16 cellular contexts compared by ENCODE assay signal in the genomic region with DNA sequence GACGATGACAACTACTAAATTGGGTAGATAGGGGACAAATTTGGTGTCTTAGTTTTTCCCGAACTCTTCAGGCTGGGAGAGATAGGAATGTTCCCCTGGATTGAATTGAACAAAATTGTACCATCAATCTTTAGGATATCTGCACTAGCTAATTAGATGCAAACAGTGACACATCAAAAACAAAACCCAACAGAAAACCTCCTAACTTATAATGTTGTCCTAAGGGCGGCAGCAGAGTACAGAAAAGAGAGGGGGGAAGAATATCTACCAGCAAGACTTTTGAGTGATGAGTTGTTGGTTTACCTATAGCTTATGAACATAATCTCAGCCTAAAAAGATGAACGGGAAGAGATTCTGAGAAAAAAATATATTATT.
DNase-seq lines count a peak whose midpoint lies in the region; ATAC-seq and TF ChIP-seq lines count a peak whose summit lies in the region.
"Had no signal": no experiment of that assay in that cellular context is flagged by ENCODE, and none has a peak within 500 bp of the region (broad histone marks: within the 10 kb centered on the region; RNA-seq: fewer than 3 reads in every experiment).

No MANE protein-coding gene starts in this region.

- intact Hi-C loops in prostate gland (cut with DNase I), result no loop called here

- POLR2A ChIA-PET in HEK293T (lab: Yijun Ruan, JAX), result no interaction called here

- no peak for TF ChIP-seq POLR2A in prostate gland (IDR thresholded peaks at IDR 0.05)

- H3K27ac ChIP-seq in foreskin keratinocyte (peak overlapping the region; percentile 74), prostate gland (no peak overlapping the region)
- H3K27ac ChIP-seq: SJCRH30, stomach had no signal

- ATAC-seq in foreskin keratinocyte (peak; percentile 54), GM19463 (IDR thresholded peaks at IDR 0.05; ENCODE audit: unreplicated experiment) (no peak)
- ATAC-seq: naive thymus-derived CD4-positive, alpha-beta T cell; right cardiac atrium had no signal

- CTCF ChIA-PET in HEK293T (lab: Yijun Ruan, JAX), result interaction anchor here (0.9 to 1.2 kb wide), 2 partner anchors 9 to 12 kb away, joined by 3 read pairs; no protein-coding TSS in a partner anchor

- peaks cover 22% of the 10 kb centered on the region for H3K4me1 ChIP-seq in foreskin keratinocyte
- H3K4me1 ChIP-seq in prostate gland (replicated peaks), result no peaks in the 10 kb centered on the region
- H3K4me1 ChIP-seq: SJCRH30, stomach had no signal

- TF ChIP-seq CTCF in AG09319 (IDR thresholded peaks at IDR 0.05; ENCODE audit: low read depth, low read length), result peak; percentile 7
- TF ChIP-seq CTCF in foreskin keratinocyte (conservative IDR thresholded peaks at IDR 0.05), result peak; percentile 69
- no peak for TF ChIP-seq CTCF in prostate gland (IDR thresholded peaks at IDR 0.05)

- no peaks in the 10 kb centered on the region for H3K27me3 ChIP-seq in foreskin keratinocyte
- no peaks in the 10 kb centered on the region for H3K27me3 ChIP-seq in prostate gland (replicated peaks; ENCODE audit: insufficient read depth)
- H3K27me3 ChIP-seq: SJCRH30 had no signal

- no peaks in the 10 kb centered on the region for H3K36me3 ChIP-seq in prostate gland
- H3K36me3 ChIP-seq: SJCRH30, stomach had no signal

- H3K4me3 ChIP-seq in prostate gland, result no peak overlapping the region
- H3K4me3 ChIP-seq: SJCRH30, stomach had no signal

- WGBS in prostate gland, result 73% methylated on average over 4 of the region's 4 CpGs

- no peaks in the 10 kb centered on the region for H3K9me3 ChIP-seq in prostate gland
- H3K9me3 ChIP-seq: SJCRH30 had no signal

- no peak for DNase-seq in AG09319 (ENCODE audit: extremely low read depth, low read depth)
- peak; percentile 13 for DNase-seq in HEK293T (ENCODE audit: extremely low spot score)
- peak; percentile 57 for DNase-seq in SW480 (ENCODE audit: low spot score)
- DNase-seq in foreskin keratinocyte, result peak in 1 of 2 donors; percentile 45
- DNase-seq in SKM-1 treated with dmso at 0.1 percent for 144 hours (lab: John Stamatoyannopoulos, UW; ENCODE audit: unreplicated experiment), result no peak
- DNase-seq in prostate gland (ENCODE audit: low spot score), result no peak
- no peak for DNase-seq in occipital lobe (lab: John Stamatoyannopoulos, UW)
- DNase-seq: activated CD4-positive, CD25-positive, alpha-beta regulatory T cell; activated T-cell treated with anti-CD3 and anti-CD28 coated beads for 4 hours; CD4-positive, alpha-beta memory T cell; naive thymus-derived CD4-positive, alpha-beta T cell; NCI-H510A treated with DMSO at 0.1 percent for 48 hours; right cardiac atrium; SJCRH30; stomach had no signal

TF ChIP-seq in HEK293T, 16 proteins besides CTCF, POLR2A, EP300 and RAD21:
- no peak for TF ChIP-seq L3MBTL2 (conservative IDR thresholded peaks at IDR 0.05)
- TF ChIP-seq FOXA1 (IDR thresholded peaks at IDR 0.05), result no peak
- TF ChIP-seq HDGF (IDR thresholded peaks at IDR 0.05; ENCODE audit: borderline replicate concordance), result no peak
- TF ChIP-seq ARNT (IDR thresholded peaks at IDR 0.05), result no peak
- TF ChIP-seq TARDBP (IDR thresholded peaks at IDR 0.05), result no peak
- TF ChIP-seq NFRKB (IDR thresholded peaks at IDR 0.05), result no peak
- no peak for TF ChIP-seq ELF4 (IDR thresholded peaks at IDR 0.05)
- no peak for TF ChIP-seq FOXK2 (IDR thresholded peaks at IDR 0.05)
- no peak for TF ChIP-seq CTBP1 (IDR thresholded peaks at IDR 0.05; ENCODE audit: borderline replicate concordance)
- TF ChIP-seq PKNOX1 (IDR thresholded peaks at IDR 0.05), result no peak
- TF ChIP-seq SP1 (IDR thresholded peaks at IDR 0.05), result no peak
- TF ChIP-seq FOXM1 (IDR thresholded peaks at IDR 0.05; ENCODE audit: borderline replicate concordance), result no peak
- no peak for TF ChIP-seq BHLHE40 (IDR thresholded peaks at IDR 0.05; ENCODE audit: borderline replicate concordance)
- TF ChIP-seq LEF1 (IDR thresholded peaks at IDR 0.05; ENCODE audit: borderline replicate concordance), result no peak
- no peak for TF ChIP-seq ZNF384 (IDR thresholded peaks at IDR 0.05)
- TF ChIP-seq SUZ12 (IDR thresholded peaks at IDR 0.05), result no peak

Comparison
In these comparisons a context has a peak if more than half of its experiments do, and no peak if none do; other contexts are left out.
1. DNase-seq: peak in HEK293T (single experiment) and SW480 (single experiment); none in AG09319 (single experiment), SKM-1 treated with dmso at 0.1 percent for 144 hours (single experiment), prostate gland (single experiment) and occipital lobe (single experiment).
2. CTCF ChIP-seq: peak in AG09319 (single experiment) and foreskin keratinocyte (single experiment); none in prostate gland (0 of 4).